Comparison of ENCODE assay signal across 18 cellular contexts in the genomic region with DNA sequence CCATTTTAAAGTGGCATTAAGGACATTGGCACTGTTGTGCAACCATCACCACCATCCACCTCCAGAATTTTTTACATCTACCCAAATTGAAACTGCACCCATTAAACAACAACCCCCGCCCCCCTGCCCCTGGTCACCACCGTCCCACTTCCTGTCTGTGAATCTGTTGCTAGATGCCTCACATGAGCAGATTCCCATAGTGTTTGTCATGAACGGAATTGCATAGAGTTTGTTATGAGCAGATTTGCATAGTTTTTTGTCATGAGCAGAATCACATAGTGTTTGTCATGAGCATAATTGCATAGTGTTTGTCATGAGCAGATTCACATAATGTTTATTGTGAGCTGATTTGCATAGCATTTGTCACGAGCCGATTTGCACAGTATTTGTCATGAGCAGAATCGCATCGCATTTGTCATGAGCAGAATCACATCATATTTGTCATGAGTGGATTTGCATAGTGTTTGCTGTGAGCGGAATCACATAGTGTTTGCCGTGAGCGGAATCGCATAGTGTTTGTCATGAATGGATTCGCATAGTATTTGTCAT.
"Had no signal": no experiment of that assay in that cellular context is flagged by ENCODE, and none has a peak within 500 bp of the region (broad histone marks: within the 10 kb centered on the region; RNA-seq: fewer than 3 reads in every experiment).

No MANE protein-coding gene starts in this region.

- H3K27ac ChIP-seq: prostate gland, suprapubic skin had no signal

- DNase-seq: activated B cell treated with CpG ODN at 0.5 μM for 24 hours; activated CD4-positive, alpha-beta T cell treated with anti-CD3 and anti-CD28 coated beads for 48 hours; activated CD8-positive, alpha-beta T cell treated with anti-CD3 and anti-CD28 coated beads for 36 hours; activated effector memory CD4-positive, alpha-beta T cell treated with anti-CD3 and anti-CD28 coated beads, Interleukin-2, amount 50 U/mL, for 16 hours; activated T-cell treated with anti-CD3 and anti-CD28 coated beads, Interleukin-2, amount 50 U/mL, for 48 hours; amniotic stem cell; central memory CD4-positive, alpha-beta T cell; effector memory CD4-positive, alpha-beta T cell; foreskin fibroblast; mesendoderm; right cardiac atrium; small intestine; stimulated activated CD4-positive, alpha-beta T cell treated with anti-CD3 and anti-CD28 coated beads, Interleukin-4, amount 100 ng/mL, for 24 hours; stimulated activated naive CD4-positive, alpha-beta T cell treated with Interleukin-2 at 50 U/mL for 16 hours had no signal

- H3K27ac Mint-ChIP-seq: activated B cell treated with CpG ODN at 0.5 μM for 24 hours; activated CD8-positive, alpha-beta T cell treated with anti-CD3 and anti-CD28 coated beads for 36 hours; activated naive CD4-positive, alpha-beta T cell treated with anti-CD3 and anti-CD28 coated beads, Interleukin-2, amount 50 U/mL, for 72 hours; type B pancreatic cell had no signal

- H3K4me3 ChIP-seq: prostate gland, suprapubic skin had no signal

- H3K9me3 ChIP-seq: prostate gland, suprapubic skin had no signal

- H3K4me1 ChIP-seq: prostate gland, suprapubic skin had no signal

- H3K36me3 Mint-ChIP-seq: activated naive CD4-positive, alpha-beta T cell treated with anti-CD3 and anti-CD28 coated beads, Interleukin-2, amount 50 U/mL, for 72 hours; type B pancreatic cell had no signal

- H3K36me3 ChIP-seq: prostate gland, suprapubic skin had no signal

- ATAC-seq: activated CD8-positive, alpha-beta T cell treated with anti-CD3 and anti-CD28 coated beads for 36 hours; activated naive CD4-positive, alpha-beta T cell treated with anti-CD3 and anti-CD28 coated beads, Interleukin-2, amount 50 U/mL, for 72 hours; right cardiac atrium had no signal

- H3K4me3 Mint-ChIP-seq: activated B cell treated with CpG ODN at 0.5 μM for 24 hours; activated CD8-positive, alpha-beta T cell treated with anti-CD3 and anti-CD28 coated beads for 36 hours; type B pancreatic cell had no signal

- H3K9me3 Mint-ChIP-seq: activated B cell treated with CpG ODN at 0.5 μM for 24 hours; activated CD8-positive, alpha-beta T cell treated with anti-CD3 and anti-CD28 coated beads for 36 hours; activated naive CD4-positive, alpha-beta T cell treated with anti-CD3 and anti-CD28 coated beads, Interleukin-2, amount 50 U/mL, for 72 hours had no signal

- H3K4me1 Mint-ChIP-seq: activated B cell treated with CpG ODN at 0.5 μM for 24 hours had no signal
